In the genomic region with DNA sequence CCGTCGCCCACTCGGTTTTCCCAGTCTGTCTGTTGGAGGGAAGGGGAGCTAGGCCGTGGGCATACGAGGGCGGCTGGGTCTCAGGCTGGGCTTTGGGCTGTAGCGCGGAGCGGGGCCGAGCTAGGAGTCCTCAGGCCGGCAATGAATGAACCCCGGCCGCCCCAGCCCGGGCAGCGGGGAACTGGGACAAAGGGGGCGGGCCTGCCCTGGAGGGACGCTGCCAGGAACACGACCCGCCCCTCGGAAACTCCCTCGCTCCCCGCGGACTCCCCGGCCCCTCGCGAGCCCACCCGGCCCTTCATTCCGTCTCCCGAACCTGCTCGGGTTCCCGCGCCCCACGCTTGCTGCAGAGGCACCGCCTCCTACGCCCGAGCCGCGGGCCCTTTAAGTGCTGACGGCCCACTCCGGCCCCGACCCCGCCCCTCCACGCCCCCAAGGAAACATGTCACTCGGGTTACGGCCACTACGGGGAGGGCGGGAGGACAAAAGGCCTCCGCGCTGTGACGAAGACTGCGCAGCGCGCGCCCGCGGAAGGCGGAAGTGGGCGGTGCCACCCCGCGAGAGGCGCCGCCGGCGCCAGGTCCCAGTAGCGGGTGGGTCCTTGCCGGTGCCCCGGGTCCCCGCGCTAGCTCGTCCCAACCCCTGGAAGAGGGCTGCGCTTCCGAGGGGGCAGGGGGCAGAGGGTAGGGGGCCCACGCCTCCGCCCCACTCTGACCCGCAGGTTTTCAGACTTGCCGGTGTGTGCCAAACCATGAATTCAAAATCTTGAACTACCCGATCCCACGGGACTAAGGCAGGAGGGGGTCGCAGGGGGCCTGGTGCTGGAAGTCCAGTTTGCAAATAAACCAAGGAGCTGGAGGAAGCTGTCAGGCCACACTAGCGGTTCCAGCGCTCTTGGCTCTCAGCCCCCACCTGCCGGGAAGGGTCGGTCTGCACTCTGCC, we compare ENCODE assay signal across 1 cellular context.
TF ChIP-seq lines count a peak whose summit lies in the region.

A gene (minus strand): TSS at position 359 of the 942 bp plus-strand sequence. CDS start 1,747 bp downstream, outside the sequence.

TF ChIP-seq in HEK293, 187 proteins besides CTCF, POLR2A, EP300 and RAD21 (continued from another document and continues in another):
- TF ChIP-seq, protein P1, sequence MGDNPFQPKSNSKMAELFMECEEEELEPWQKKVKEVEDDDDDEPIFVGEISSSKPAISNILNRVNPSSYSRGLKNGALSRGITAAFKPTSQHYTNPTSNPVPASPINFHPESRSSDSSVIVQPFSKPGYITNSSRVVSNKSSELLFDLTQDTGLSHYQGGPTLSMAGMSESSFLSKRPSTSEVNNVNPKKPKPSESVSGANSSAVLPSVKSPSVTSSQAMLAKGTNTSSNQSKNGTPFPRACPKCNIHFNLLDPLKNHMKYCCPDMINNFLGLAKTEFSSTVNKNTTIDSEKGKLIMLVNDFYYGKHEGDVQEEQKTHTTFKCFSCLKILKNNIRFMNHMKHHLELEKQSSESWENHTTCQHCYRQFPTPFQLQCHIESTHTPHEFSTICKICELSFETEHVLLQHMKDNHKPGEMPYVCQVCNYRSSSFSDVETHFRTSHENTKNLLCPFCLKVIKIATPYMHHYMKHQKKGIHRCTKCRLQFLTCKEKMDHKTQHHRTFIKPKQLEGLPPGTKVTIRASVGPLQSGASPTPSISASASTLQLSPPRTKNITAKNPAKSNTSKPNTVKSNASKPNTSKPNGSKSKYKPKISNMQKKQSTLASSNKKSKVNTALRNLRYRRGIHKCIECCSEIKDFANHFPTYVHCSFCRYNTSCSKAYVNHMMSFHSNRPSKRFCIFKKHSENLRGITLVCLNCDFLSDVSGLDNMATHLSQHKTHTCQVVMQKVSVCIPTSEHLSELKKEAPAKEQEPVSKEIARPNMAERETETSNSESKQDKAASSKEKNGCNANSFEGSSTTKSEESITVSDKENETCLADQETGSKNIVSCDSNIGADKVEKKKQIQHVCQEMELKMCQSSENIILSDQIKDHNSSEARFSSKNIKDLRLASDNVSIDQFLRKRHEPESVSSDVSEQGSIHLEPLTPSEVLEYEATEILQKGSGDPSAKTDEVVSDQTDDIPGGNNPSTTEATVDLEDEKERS (tag by site-specific recombination; IDR thresholded peaks at IDR 0.05): no peak
- TF ChIP-seq ZNF610 (tag by site-specific recombination; IDR thresholded peaks at IDR 0.05; ENCODE audit: borderline replicate concordance) (no peak), MZF1 (tag by site-specific recombination; IDR thresholded peaks at IDR 0.05; ENCODE audit: borderline replicate concordance) (no peak), ZFP3 (tag by site-specific recombination; IDR thresholded peaks at IDR 0.05; ENCODE audit: low read depth) (no peak), ZNF776 (tag by site-specific recombination; IDR thresholded peaks at IDR 0.05; ENCODE audit: borderline replicate concordance) (no peak), OVOL3 (tag by site-specific recombination; IDR thresholded peaks at IDR 0.05) (no peak), ZNF600 (tag by site-specific recombination; IDR thresholded peaks at IDR 0.05) (no peak), KLF9 (tag by site-specific recombination; IDR thresholded peaks at IDR 0.05; ENCODE audit: low read depth) (peak; percentile 94), ZNF660 (tag by site-specific recombination; IDR thresholded peaks at IDR 0.05) (no peak; the same call in 1 of the 2 replicates), ZNF132 (tag by site-specific recombination; IDR thresholded peaks at IDR 0.05; ENCODE audit: borderline replicate concordance) (no peak), ZNF112 (tag by site-specific recombination; IDR thresholded peaks at IDR 0.05) (no peak), ZNF707 (tag by site-specific recombination; IDR thresholded peaks at IDR 0.05) (no peak), ZNF670 (tag by site-specific recombination; IDR thresholded peaks at IDR 0.05; ENCODE audit: low read depth) (no peak), ZNF221 (tag by site-specific recombination; IDR thresholded peaks at IDR 0.05; ENCODE audit: borderline replicate concordance) (no peak), YY1 (tag by site-specific recombination; IDR thresholded peaks at IDR 0.05) (no peak), FEZF1 (tag by site-specific recombination; IDR thresholded peaks at IDR 0.05) (peak; percentile 35; the same call in 1 of the 2 replicates), HOXD13 (CRISPR knock-in tag; IDR thresholded peaks at IDR 0.05; ENCODE audit: borderline replicate concordance) (no peak), IKZF3 (tag by site-specific recombination; IDR thresholded peaks at IDR 0.05) (no peak), ZNF777 (tag by site-specific recombination; IDR thresholded peaks at IDR 0.05; ENCODE audit: borderline replicate concordance) (no peak), ZNF10 (tag by site-specific recombination; IDR thresholded peaks at IDR 0.05) (no peak), ZNF16 (tag by site-specific recombination; IDR thresholded peaks at IDR 0.05; ENCODE audit: low read depth) (no peak), GFI1B (tag by site-specific recombination; IDR thresholded peaks at IDR 0.05) (no peak), ZSCAN23 (tag by site-specific recombination; IDR thresholded peaks at IDR 0.05) (no peak), ZBTB1 (tag by site-specific recombination; IDR thresholded peaks at IDR 0.05) (no peak), ZNF791 (tag by site-specific recombination; IDR thresholded peaks at IDR 0.05) (no peak), SETDB1 (IDR thresholded peaks at IDR 0.05; ENCODE audit: insufficient read length, low read length) (no peak), ZFHX2 (tag by site-specific recombination; conservative IDR thresholded peaks at IDR 0.05) (peak; percentile 89), ZNF529 (tag by site-specific recombination; IDR thresholded peaks at IDR 0.05; ENCODE audit: insufficient replicate concordance) (no peak), ZNF223 (tag by site-specific recombination; IDR thresholded peaks at IDR 0.05) (no peak), ZNF114 (tag by site-specific recombination; IDR thresholded peaks at IDR 0.05) (no peak), ZNF555 (tag by site-specific recombination; conservative IDR thresholded peaks at IDR 0.05) (no peak), ZNF843 (tag by site-specific recombination; IDR thresholded peaks at IDR 0.05) (peak; percentile 39; the same call in 1 of the 2 replicates), KLF8 (tag by site-specific recombination; IDR thresholded peaks at IDR 0.05) (peak; percentile 70), SP2 (tag by site-specific recombination; IDR thresholded peaks at IDR 0.05) (peak; percentile 93), ZNF792 (tag by site-specific recombination; IDR thresholded peaks at IDR 0.05) (no peak), ZNF571 (tag by site-specific recombination; IDR thresholded peaks at IDR 0.05) (no peak), ZNF302 (tag by site-specific recombination; IDR thresholded peaks at IDR 0.05; ENCODE audit: low read depth) (no peak), ZBTB8A (tag by site-specific recombination; IDR thresholded peaks at IDR 0.05) (peak; percentile 93), GLIS2 (tag by site-specific recombination; IDR thresholded peaks at IDR 0.05) (peak; percentile 82; the same call in 1 of the 2 replicates), PRDM1 (tag by site-specific recombination; IDR thresholded peaks at IDR 0.05) (no peak), HOXC10 (CRISPR knock-in tag; IDR thresholded peaks at IDR 0.05) (no peak), ZNF121 (tag by site-specific recombination; IDR thresholded peaks at IDR 0.05) (no peak), ZNF311 (tag by site-specific recombination; IDR thresholded peaks at IDR 0.05; ENCODE audit: borderline replicate concordance) (no peak), ZNF423 (tag by site-specific recombination; IDR thresholded peaks at IDR 0.05) (no peak), ZNF621 (tag by site-specific recombination; IDR thresholded peaks at IDR 0.05) (no peak), ZNF274 (IDR thresholded peaks at IDR 0.05; ENCODE audit: low read length) (no peak), ZNF274 (tag by site-specific recombination; IDR thresholded peaks at IDR 0.05; ENCODE audit: borderline replicate concordance) (no peak), ZNF366 (tag by site-specific recombination; conservative IDR thresholded peaks at IDR 0.05) (no peak), ZBTB21 (tag by site-specific recombination; IDR thresholded peaks at IDR 0.05) (peak; percentile 69)
- TF ChIP-seq, protein P2, sequence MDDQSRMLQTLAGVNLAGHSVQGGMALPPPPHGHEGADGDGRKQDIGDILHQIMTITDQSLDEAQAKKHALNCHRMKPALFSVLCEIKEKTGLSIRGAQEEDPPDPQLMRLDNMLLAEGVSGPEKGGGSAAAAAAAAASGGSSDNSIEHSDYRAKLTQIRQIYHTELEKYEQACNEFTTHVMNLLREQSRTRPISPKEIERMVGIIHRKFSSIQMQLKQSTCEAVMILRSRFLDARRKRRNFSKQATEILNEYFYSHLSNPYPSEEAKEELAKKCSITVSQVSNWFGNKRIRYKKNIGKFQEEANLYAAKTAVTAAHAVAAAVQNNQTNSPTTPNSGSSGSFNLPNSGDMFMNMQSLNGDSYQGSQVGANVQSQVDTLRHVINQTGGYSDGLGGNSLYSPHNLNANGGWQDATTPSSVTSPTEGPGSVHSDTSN (CRISPR knock-in tag; IDR thresholded peaks at IDR 0.05): no peak; the same call in none of the 2 replicates
- TF ChIP-seq, protein P3, sequence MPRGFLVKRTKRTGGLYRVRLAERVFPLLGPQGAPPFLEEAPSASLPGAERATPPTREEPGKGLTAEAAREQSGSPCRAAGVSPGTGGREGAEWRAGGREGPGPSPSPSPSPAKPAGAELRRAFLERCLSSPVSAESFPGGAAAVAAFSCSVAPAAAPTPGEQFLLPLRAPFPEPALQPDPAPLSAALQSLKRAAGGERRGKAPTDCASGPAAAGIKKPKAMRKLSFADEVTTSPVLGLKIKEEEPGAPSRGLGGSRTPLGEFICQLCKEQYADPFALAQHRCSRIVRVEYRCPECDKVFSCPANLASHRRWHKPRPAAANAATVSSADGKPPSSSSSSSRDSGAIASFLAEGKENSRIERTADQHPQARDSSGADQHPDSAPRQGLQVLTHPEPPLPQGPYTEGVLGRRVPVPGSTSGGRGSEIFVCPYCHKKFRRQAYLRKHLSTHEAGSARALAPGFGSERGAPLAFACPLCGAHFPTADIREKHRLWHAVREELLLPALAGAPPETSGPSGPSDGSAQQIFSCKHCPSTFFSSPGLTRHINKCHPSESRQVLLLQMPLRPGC (tag by site-specific recombination; IDR thresholded peaks at IDR 0.05): no peak
- TF ChIP-seq, protein P4, sequence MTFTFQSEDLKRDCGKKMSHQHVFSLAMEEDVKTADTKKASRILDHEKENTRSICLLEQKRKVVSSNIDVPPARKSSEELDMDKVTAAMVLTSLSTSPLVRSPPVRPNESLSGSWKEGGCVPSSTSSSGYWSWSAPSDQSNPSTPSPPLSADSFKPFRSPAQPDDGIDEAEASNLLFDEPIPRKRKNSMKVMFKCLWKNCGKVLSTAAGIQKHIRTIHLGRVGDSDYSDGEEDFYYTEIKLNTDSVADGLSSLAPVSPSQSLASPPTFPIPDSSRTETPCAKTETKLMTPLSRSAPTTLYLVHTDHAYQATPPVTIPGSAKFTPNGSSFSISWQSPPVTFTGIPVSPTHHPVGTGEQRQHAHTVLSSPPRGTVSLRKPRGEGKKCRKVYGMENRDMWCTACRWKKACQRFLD (tag by site-specific recombination; IDR thresholded peaks at IDR 0.05): no peak
- TF ChIP-seq, protein P5, sequence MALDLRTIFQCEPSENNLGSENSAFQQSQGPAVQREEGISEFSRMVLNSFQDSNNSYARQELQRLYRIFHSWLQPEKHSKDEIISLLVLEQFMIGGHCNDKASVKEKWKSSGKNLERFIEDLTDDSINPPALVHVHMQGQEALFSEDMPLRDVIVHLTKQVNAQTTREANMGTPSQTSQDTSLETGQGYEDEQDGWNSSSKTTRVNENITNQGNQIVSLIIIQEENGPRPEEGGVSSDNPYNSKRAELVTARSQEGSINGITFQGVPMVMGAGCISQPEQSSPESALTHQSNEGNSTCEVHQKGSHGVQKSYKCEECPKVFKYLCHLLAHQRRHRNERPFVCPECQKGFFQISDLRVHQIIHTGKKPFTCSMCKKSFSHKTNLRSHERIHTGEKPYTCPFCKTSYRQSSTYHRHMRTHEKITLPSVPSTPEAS (tag by site-specific recombination; IDR thresholded peaks at IDR 0.05): no peak
- TF ChIP-seq, protein P6, sequence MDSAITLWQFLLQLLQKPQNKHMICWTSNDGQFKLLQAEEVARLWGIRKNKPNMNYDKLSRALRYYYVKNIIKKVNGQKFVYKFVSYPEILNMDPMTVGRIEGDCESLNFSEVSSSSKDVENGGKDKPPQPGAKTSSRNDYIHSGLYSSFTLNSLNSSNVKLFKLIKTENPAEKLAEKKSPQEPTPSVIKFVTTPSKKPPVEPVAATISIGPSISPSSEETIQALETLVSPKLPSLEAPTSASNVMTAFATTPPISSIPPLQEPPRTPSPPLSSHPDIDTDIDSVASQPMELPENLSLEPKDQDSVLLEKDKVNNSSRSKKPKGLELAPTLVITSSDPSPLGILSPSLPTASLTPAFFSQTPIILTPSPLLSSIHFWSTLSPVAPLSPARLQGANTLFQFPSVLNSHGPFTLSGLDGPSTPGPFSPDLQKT (IDR thresholded peaks at IDR 0.05; ENCODE audit: borderline replicate concordance, low read depth, low read length): no peak
- TF ChIP-seq, protein P7, sequence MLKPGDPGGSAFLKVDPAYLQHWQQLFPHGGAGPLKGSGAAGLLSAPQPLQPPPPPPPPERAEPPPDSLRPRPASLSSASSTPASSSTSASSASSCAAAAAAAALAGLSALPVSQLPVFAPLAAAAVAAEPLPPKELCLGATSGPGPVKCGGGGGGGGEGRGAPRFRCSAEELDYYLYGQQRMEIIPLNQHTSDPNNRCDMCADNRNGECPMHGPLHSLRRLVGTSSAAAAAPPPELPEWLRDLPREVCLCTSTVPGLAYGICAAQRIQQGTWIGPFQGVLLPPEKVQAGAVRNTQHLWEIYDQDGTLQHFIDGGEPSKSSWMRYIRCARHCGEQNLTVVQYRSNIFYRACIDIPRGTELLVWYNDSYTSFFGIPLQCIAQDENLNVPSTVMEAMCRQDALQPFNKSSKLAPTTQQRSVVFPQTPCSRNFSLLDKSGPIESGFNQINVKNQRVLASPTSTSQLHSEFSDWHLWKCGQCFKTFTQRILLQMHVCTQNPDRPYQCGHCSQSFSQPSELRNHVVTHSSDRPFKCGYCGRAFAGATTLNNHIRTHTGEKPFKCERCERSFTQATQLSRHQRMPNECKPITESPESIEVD (tag by site-specific recombination; IDR thresholded peaks at IDR 0.05): no peak
